ENCODE assay signal across 14 cellular contexts in genomic region chr4:17092990-17093880, GRCh38.
A peak's percentile ranks its signal among the peaks of the same experiment; 100 is the strongest.
DNase-seq lines count a peak whose midpoint lies in the region; ATAC-seq lines count a peak whose summit lies in the region.
"Had no signal": no experiment of that assay in that cellular context is flagged by ENCODE, and none has a peak within 500 bp of the region (broad histone marks: within the 10 kb centered on the region; RNA-seq: fewer than 3 reads in every experiment).

No MANE protein-coding gene starts in this region.

- ATAC-seq in GM21825 (IDR thresholded peaks at IDR 0.05; ENCODE audit: unreplicated experiment) (peak; percentile 82), HG03196 (IDR thresholded peaks at IDR 0.05; ENCODE audit: unreplicated experiment) (peak; percentile 96)
- ATAC-seq in stimulated activated memory B cell treated with anti-CD40 and anti-IgM and Interleukin-4, amounts not matched to agents 10 μg/mL and 1 μg/mL and 100 μg/mL, for 72 hours: peak; percentile 53
- ATAC-seq: effector memory CD8-positive, alpha-beta T cell; K562; Right ventricle myocardium inferior had no signal

- H3K36me3 Mint-ChIP-seq in stimulated activated memory B cell treated with anti-CD40 and anti-IgM and Interleukin-4, amounts not matched to agents 10 μg/mL and 1 μg/mL and 100 μg/mL, for 72 hours: no peaks in the 10 kb centered on the region

- H3K27me3 Mint-ChIP-seq in stimulated activated memory B cell treated with anti-CD40 and anti-IgM and Interleukin-4, amounts not matched to agents 10 μg/mL and 1 μg/mL and 100 μg/mL, for 72 hours: no peaks in the 10 kb centered on the region

- no peak overlapping the region for H3K4me3 Mint-ChIP-seq in stimulated activated memory B cell treated with anti-CD40 and anti-IgM and Interleukin-4, amounts not matched to agents 10 μg/mL and 1 μg/mL and 100 μg/mL, for 72 hours
- H3K4me3 Mint-ChIP-seq: effector memory CD8-positive, alpha-beta T cell had no signal

- H3K4me1 Mint-ChIP-seq in stimulated activated memory B cell treated with anti-CD40 and anti-IgM and Interleukin-4, amounts not matched to agents 10 μg/mL and 1 μg/mL and 100 μg/mL, for 72 hours: no peaks in the 10 kb centered on the region

- peaks cover 10% of the 10 kb centered on the region for H3K9me3 Mint-ChIP-seq in stimulated activated memory B cell treated with anti-CD40 and anti-IgM and Interleukin-4, amounts not matched to agents 10 μg/mL and 1 μg/mL and 100 μg/mL, for 72 hours
- H3K9me3 Mint-ChIP-seq: effector memory CD8-positive, alpha-beta T cell had no signal

- DNase-seq in SKM-1 treated with dmso at 0.1 percent for 144 hours (lab: John Stamatoyannopoulos, UW; ENCODE audit: unreplicated experiment): peak; percentile 28
- DNase-seq in SKM-1 (lab: John Stamatoyannopoulos, UW; ENCODE audit: unreplicated experiment): no peak
- no peak for DNase-seq in NCI-H446 treated with DMSO at 0.1 percent for 48 hours (lab: John Stamatoyannopoulos, UW)
- DNase-seq in DMS53 treated with DMSO at 0.1 percent for 48 hours (lab: John Stamatoyannopoulos, UW; ENCODE audit: unreplicated experiment): no peak
- DNase-seq in activated CD4-positive, CD25-positive, alpha-beta regulatory T cell (lab: John Stamatoyannopoulos, UW): no peak
- DNase-seq: amniotic stem cell; effector memory CD8-positive, alpha-beta T cell; hypothalamus; NCI-H2171 treated with DMSO at 0.1 percent for 48 hours had no signal

- no peak overlapping the region for H3K27ac Mint-ChIP-seq in stimulated activated memory B cell treated with anti-CD40 and anti-IgM and Interleukin-4, amounts not matched to agents 10 μg/mL and 1 μg/mL and 100 μg/mL, for 72 hours
- H3K27ac Mint-ChIP-seq: effector memory CD8-positive, alpha-beta T cell had no signal
